19 cellular contexts compared by ENCODE assay signal in genomic region chr2:29053223-29053622, GRCh38. TPM values are rescaled to one million over a fixed set of nuclear protein-coding genes. Genes with fewer than 3 reads are reported as not detected.
A peak's percentile ranks its signal among the peaks of the same experiment; 100 is the strongest.
DNase-seq lines count a peak whose midpoint lies in the region; ATAC-seq and TF ChIP-seq lines count a peak whose summit lies in the region.
"Had no signal": no experiment of that assay in that cellular context is flagged by ENCODE, and none has a peak within 500 bp of the region (broad histone marks: within the 10 kb centered on the region; RNA-seq: fewer than 3 reads in every experiment).

No MANE protein-coding gene starts in this region.

- intact Hi-C loops in PC-3 (cut with micrococcal nuclease), result loop anchor here (5.0 kb wide), 1 partner anchor 59 kb away; no protein-coding TSS in a partner anchor

- H3K79me2 ChIP-seq in GM23248 (ENCODE audit: insufficient read depth) (no peaks in the 10 kb centered on the region), PC-3 (ENCODE audit: low read length) (no peaks in the 10 kb centered on the region)

- H2AFZ ChIP-seq in GM23248, result peak overlapping the region; percentile 75
- H2AFZ ChIP-seq in PC-3 (ENCODE audit: low read length), result peak overlapping the region; percentile 23; the same call in 1 of the 2 replicates

- peaks cover 0 to 3% (median 0%) of the 10 kb centered on the region in 5 donors for H3K27me3 Mint-ChIP-seq in naive thymus-derived CD8-positive, alpha-beta T cell

- H3K27ac ChIP-seq in GM23248 (no peak overlapping the region), PC-3 (ENCODE audit: low read length) (no peak overlapping the region)
- H3K27ac ChIP-seq: brain microvascular endothelial cell, gastroesophageal sphincter, upper lobe of right lung had no signal

- POLR2A ChIA-PET in PC-3 (lab: Charles Lee; ENCODE audit: unreplicated experiment), result no interaction called here
- POLR2A ChIA-PET in naive thymus-derived CD8-positive, alpha-beta T cell (lab: Charles Lee), result no interaction called here

- H3K9me3 Mint-ChIP-seq in naive thymus-derived CD8-positive, alpha-beta T cell, result no peaks in the 10 kb centered on the region

- H3K4me3 ChIP-seq in GM23248 (no peak overlapping the region), PC-3 (ENCODE audit: low read length) (no peak overlapping the region)
- H3K4me3 ChIP-seq: gastroesophageal sphincter, upper lobe of right lung had no signal

- no peaks in the 10 kb centered on the region for H3K9me3 ChIP-seq in GM23248 (ENCODE audit: low read depth)
- H3K9me3 ChIP-seq in PC-3 (ENCODE audit: low read length), result no peaks in the 10 kb centered on the region
- H3K9me3 ChIP-seq: BE2C, gastroesophageal sphincter, upper lobe of right lung had no signal

- H3K27me3 ChIP-seq in GM23248 (replicated peaks; ENCODE audit: insufficient read depth) (no peaks in the 10 kb centered on the region), PC-3 (ENCODE audit: low read length) (no peaks in the 10 kb centered on the region)
- H3K27me3 ChIP-seq: BE2C, brain microvascular endothelial cell, gastroesophageal sphincter, upper lobe of right lung had no signal

- H3F3A ChIP-seq in GM23248 (ENCODE audit: insufficient read depth), result no peaks in the 10 kb centered on the region
- no peaks in the 10 kb centered on the region for H3F3A ChIP-seq in PC-3 (ENCODE audit: low read length, unreplicated experiment)

- H3K4me1 ChIP-seq in GM23248 (ENCODE audit: insufficient read depth), result peaks cover 7% of the 10 kb centered on the region; the same call in 1 of the 2 replicates
- peaks cover 12% of the 10 kb centered on the region for H3K4me1 ChIP-seq in PC-3 (ENCODE audit: insufficient read depth, low read length)
- H3K4me1 ChIP-seq: upper lobe of right lung had no signal

- WGBS in GM23248 (ENCODE audit: low coverage in 1 of 2, low lambda C conversion rate in 2 of 2, missing lambda C conversion rate in 2 of 2), 2 experiments, result 78% methylated on average over 7 of the region's 7 CpGs

- no peaks in the 10 kb centered on the region for H3K36me3 ChIP-seq in GM23248 (ENCODE audit: low read depth)
- no peaks in the 10 kb centered on the region for H3K36me3 ChIP-seq in PC-3 (ENCODE audit: low read depth, low read length)
- H3K36me3 ChIP-seq: BE2C, brain microvascular endothelial cell, upper lobe of right lung had no signal

- H3K9me2 ChIP-seq in GM23248 (ENCODE audit: insufficient read depth), result no peaks in the 10 kb centered on the region
- H3K9me2 ChIP-seq in PC-3 (replicated peaks; ENCODE audit: low read length), result no peaks in the 10 kb centered on the region

- CTCF ChIA-PET in PC-3 (lab: Charles Lee), result interaction anchor here (0.7 kb wide), 1 partner anchor 94 kb away, joined by 4 read pairs; no protein-coding TSS in a partner anchor

- H3K4me1 Mint-ChIP-seq in naive thymus-derived CD8-positive, alpha-beta T cell, result peaks cover 0 to 2% (median 0%) of the 10 kb centered on the region in 4 donors

- H3K36me3 Mint-ChIP-seq in naive thymus-derived CD8-positive, alpha-beta T cell, result no peaks in the 10 kb centered on the region

- H3K9ac ChIP-seq in GM23248, result no peak overlapping the region
- no peak overlapping the region for H3K9ac ChIP-seq in PC-3 (ENCODE audit: low read length)

- no TSS peak for BruUV-seq in PC-3 (replicated peaks; lab: Mats Ljungman, UMichigan)

- DNase-seq in Daoy (ENCODE audit: low read depth), result peak; percentile 70
- DNase-seq in GM23248, result no peak
- peak; percentile 53 for DNase-seq in PC-3
- DNase-seq in iris pigment epithelial cell (ENCODE audit: low read depth), result peak; percentile 14
- DNase-seq in naive thymus-derived CD8-positive, alpha-beta T cell, result no peak
- DNase-seq in ecto neural progenitor cell (ENCODE audit: low spot score), result no peak
- DNase-seq in NCI-H345 (lab: John Stamatoyannopoulos, UW), result no peak
- DNase-seq: activated CD8-positive, alpha-beta memory T cell treated with anti-CD3 and anti-CD28 coated beads for 24 hours; activated gamma-delta T cell treated with Interleukin-2 at 50 U/mL for 16 hours; brain microvascular endothelial cell; DMS153; effector memory CD4-positive, alpha-beta T cell; NCI-H187 treated with DMSO at 0.1 percent for 48 hours; NCI-H774; Right ventricle myocardium superior; upper lobe of right lung had no signal

- H3K27ac Mint-ChIP-seq in naive thymus-derived CD8-positive, alpha-beta T cell, result no peak overlapping the region

- ATAC-seq in PC-3 (peak; percentile 69), HG02970 (IDR thresholded peaks at IDR 0.05; ENCODE audit: low FRiP score, unreplicated experiment) (no peak)
- ATAC-seq in naive thymus-derived CD8-positive, alpha-beta T cell, result no peak
- ATAC-seq: gastroesophageal sphincter had no signal

- no peak overlapping the region for H3K4me3 Mint-ChIP-seq in naive thymus-derived CD8-positive, alpha-beta T cell

- no peaks in the 10 kb centered on the region for H4K20me1 ChIP-seq in GM23248 (ENCODE audit: insufficient read depth)
- no peaks in the 10 kb centered on the region for H4K20me1 ChIP-seq in PC-3 (ENCODE audit: low read length)

- in situ Hi-C loops in GM23248 (cut with MboI), result no loop called here

- TF ChIP-seq CTCF in PC-3 (conservative IDR thresholded peaks at IDR 0.05; ENCODE audit: low read depth, low read length), result no peak

- no peak overlapping the region for H3K4me2 ChIP-seq in GM23248 (ENCODE audit: unreplicated experiment)
- H3K4me2 ChIP-seq in PC-3 (ENCODE audit: low read length), result no peak overlapping the region

RNA-seq across cellular contexts. Expression of gene PCARE, which starts 21.1 kb away (rescaled TPM):
- total RNA-seq in Daoy (2014; rRNA removed; shearing (Covaris generic)), result not detected in 2 replicates
- total RNA-seq in GM23248 (2014; rRNA removed; shearing (Covaris generic)), result not detected in 2 replicates
- polyA plus RNA-seq in GM23248 (2016; fragmentation: Nextera tagmentation; extraction: Ambion mirVana), result not detected in 2 replicates
- not detected in 2 replicates for total RNA-seq in PC-3 (2014; rRNA removed)
- not detected for total RNA-seq in naive thymus-derived CD8-positive, alpha-beta T cell
- polyA plus RNA-seq in naive thymus-derived CD8-positive, alpha-beta T cell, result not detected

Comparison
In these comparisons a context has a peak if more than half of its experiments do, and no peak if none do; other contexts are left out.
1. DNase-seq: peak in Daoy (single experiment), PC-3 (single experiment) and iris pigment epithelial cell (single experiment); none in GM23248 (single experiment), naive thymus-derived CD8-positive, alpha-beta T cell (0 of 10), ecto neural progenitor cell (single experiment) and NCI-H345 (single experiment).